ENCODE assay signal across 8 cellular contexts in the genomic region with DNA sequence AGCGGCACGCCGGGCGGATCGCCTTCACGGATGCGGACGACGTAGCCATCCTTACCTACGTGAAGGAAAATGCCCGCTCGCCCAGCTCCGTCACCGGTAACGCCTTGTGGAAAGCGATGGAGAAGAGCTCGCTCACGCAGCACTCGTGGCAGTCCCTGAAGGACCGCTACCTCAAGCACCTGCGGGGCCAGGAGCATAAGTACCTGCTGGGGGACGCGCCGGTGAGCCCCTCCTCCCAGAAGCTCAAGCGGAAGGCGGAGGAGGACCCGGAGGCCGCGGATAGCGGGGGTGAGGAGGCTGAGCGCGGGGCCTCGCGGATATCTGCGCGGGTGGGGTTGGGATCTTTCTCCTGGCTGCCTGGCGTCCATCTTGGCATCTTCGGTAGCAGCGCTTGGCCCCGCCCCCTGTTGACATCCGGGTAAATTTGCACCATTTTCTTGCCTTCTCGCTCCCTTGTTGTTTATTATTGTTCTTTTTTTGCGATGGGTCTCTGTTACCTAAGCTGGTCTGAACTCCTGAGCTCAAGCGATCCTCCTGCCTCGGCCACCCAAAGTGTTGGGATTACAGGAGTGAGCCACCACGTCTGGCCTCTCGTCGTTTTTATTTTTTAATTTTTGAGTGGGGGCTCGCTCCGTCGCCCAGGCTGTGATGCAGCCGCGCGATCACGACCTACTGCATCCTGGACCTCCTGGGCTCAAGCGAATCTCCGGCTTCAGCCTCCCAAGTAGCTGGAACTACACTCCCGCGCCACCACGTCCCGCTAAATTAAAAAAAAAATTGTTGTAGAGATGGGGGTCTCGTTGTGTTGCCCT. TPM values are rescaled to one million over a fixed set of nuclear protein-coding genes. Genes with fewer than 3 reads are reported as not detected.
A peak's percentile ranks its signal among the peaks of the same experiment; 100 is the strongest.
DNase-seq lines count a peak whose midpoint lies in the region; ATAC-seq and TF ChIP-seq lines count a peak whose summit lies in the region.

No MANE protein-coding gene starts in this region.

- ATAC-seq in GM19025 (IDR thresholded peaks at IDR 0.05; ENCODE audit: low read depth, unreplicated experiment) (peak; percentile 20), HG03196 (IDR thresholded peaks at IDR 0.05; ENCODE audit: unreplicated experiment) (peak; percentile 25)

- peak overlapping the region; percentile 55 to 95 for H3K9ac ChIP-seq in liver (ENCODE audit: low read depth in 1 of 2, low read length in 2 of 2)

- peaks cover 47% of the 10 kb centered on the region for H3K4me1 Mint-ChIP-seq in dendritic cell treated with granulocyte-macrophage colony-stimulating factor and Interleukin-4, amounts not matched to agents 40 ng/mL and 50 ng/mL, for 4 days (ENCODE audit: low read depth)

- DNase-seq in AG20443 (ENCODE audit: low spot score) (peak; percentile 84), NCI-H524 treated with DMSO at 0.1 percent for 48 hours (lab: John Stamatoyannopoulos, UW) (peak; percentile 50)
- peak; percentile 88 for DNase-seq in activated CD4-positive, alpha-beta T cell treated with anti-CD3 and anti-CD28 coated beads, Interleukin-2, amount 50 U/mL, for 1 hour
- DNase-seq in stimulated activated CD4-positive, alpha-beta T cell treated with anti-CD3 and anti-CD28 coated beads, Interleukin-4, amount 100 ng/mL, for 1 hour, result peak; percentile 88

- H3K27me3 ChIP-seq in liver (ENCODE audit: control insufficient read depth in 4 of 4, insufficient read depth in 4 of 4, low read length in 3 of 4), result no peaks in the 10 kb centered on the region

- intact Hi-C loops in dendritic cell treated with granulocyte-macrophage colony-stimulating factor and Interleukin-4, amounts not matched to agents 40 ng/mL and 50 ng/mL, for 4 days (cut with micrococcal nuclease), result loop anchor here (1.0 to 5.0 kb wide), 3 partner anchors 81 to 1544 kb away; a partner anchor contains a TSS

- H3K36me3 Mint-ChIP-seq in dendritic cell treated with granulocyte-macrophage colony-stimulating factor and Interleukin-4, amounts not matched to agents 40 ng/mL and 50 ng/mL, for 4 days (ENCODE audit: low read depth), result peaks cover 60% of the 10 kb centered on the region

- H3K4me1 ChIP-seq in liver (ENCODE audit: control insufficient read depth in 4 of 4, insufficient read depth in 4 of 4, low read length in 3 of 4), result peaks cover 9 to 56% (median 35%) of the 10 kb centered on the region in 4 donors

- peak; percentile 2 for TF ChIP-seq CTCF in liver (IDR thresholded peaks at IDR 0.05; ENCODE audit: low read depth, low read length, missing input control)

- H3K9me3 ChIP-seq in liver (ENCODE audit: control insufficient read depth in 4 of 4, low read length in 3 of 4), result no peaks in the 10 kb centered on the region

- H3K27ac Mint-ChIP-seq in dendritic cell treated with granulocyte-macrophage colony-stimulating factor and Interleukin-4, amounts not matched to agents 40 ng/mL and 50 ng/mL, for 4 days, result peak overlapping the region; percentile 96

- H3K36me3 ChIP-seq in liver (ENCODE audit: control insufficient read depth in 4 of 4, insufficient read depth in 3 of 4, low read depth in 1 of 4, low read length in 3 of 4), result peaks cover 0 to 9% (median 2%) of the 10 kb centered on the region in 4 donors

- peak overlapping the region; percentile 98 for H3K4me3 Mint-ChIP-seq in dendritic cell treated with granulocyte-macrophage colony-stimulating factor and Interleukin-4, amounts not matched to agents 40 ng/mL and 50 ng/mL, for 4 days

- peak overlapping the region; percentile 89 to 100 (median 100) for H3K4me3 ChIP-seq in liver (ENCODE audit: low read depth in 1 of 3, low read length in 3 of 3)

- H3K27ac ChIP-seq in liver (ENCODE audit: low read depth in 1 of 2, low read length in 2 of 2), result peak overlapping the region; percentile 87 to 91

- TF ChIP-seq RAD21 in liver (IDR thresholded peaks at IDR 0.05), result no peak

- H3K27me3 Mint-ChIP-seq in dendritic cell treated with granulocyte-macrophage colony-stimulating factor and Interleukin-4, amounts not matched to agents 40 ng/mL and 50 ng/mL, for 4 days, result no peaks in the 10 kb centered on the region

- no peaks in the 10 kb centered on the region for H3K9me3 Mint-ChIP-seq in dendritic cell treated with granulocyte-macrophage colony-stimulating factor and Interleukin-4, amounts not matched to agents 40 ng/mL and 50 ng/mL, for 4 days

- under 1% methylated on average over 62 of the region's 62 CpGs for WGBS in liver

TF ChIP-seq in liver, 16 proteins besides CTCF, POLR2A, EP300 and RAD21:
- TF ChIP-seq, protein P1, sequence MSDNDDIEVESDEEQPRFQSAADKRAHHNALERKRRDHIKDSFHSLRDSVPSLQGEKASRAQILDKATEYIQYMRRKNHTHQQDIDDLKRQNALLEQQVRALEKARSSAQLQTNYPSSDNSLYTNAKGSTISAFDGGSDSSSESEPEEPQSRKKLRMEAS (IDR thresholded peaks at IDR 0.05), result no peak
- TF ChIP-seq SP1 (IDR thresholded peaks at IDR 0.05), result no peak
- TF ChIP-seq JUND (IDR thresholded peaks at IDR 0.05), result no peak
- no peak for TF ChIP-seq HNF4A (conservative IDR thresholded peaks at IDR 0.05)
- TF ChIP-seq TAF1 (conservative IDR thresholded peaks at IDR 0.05), result no peak
- TF ChIP-seq, protein P2, sequence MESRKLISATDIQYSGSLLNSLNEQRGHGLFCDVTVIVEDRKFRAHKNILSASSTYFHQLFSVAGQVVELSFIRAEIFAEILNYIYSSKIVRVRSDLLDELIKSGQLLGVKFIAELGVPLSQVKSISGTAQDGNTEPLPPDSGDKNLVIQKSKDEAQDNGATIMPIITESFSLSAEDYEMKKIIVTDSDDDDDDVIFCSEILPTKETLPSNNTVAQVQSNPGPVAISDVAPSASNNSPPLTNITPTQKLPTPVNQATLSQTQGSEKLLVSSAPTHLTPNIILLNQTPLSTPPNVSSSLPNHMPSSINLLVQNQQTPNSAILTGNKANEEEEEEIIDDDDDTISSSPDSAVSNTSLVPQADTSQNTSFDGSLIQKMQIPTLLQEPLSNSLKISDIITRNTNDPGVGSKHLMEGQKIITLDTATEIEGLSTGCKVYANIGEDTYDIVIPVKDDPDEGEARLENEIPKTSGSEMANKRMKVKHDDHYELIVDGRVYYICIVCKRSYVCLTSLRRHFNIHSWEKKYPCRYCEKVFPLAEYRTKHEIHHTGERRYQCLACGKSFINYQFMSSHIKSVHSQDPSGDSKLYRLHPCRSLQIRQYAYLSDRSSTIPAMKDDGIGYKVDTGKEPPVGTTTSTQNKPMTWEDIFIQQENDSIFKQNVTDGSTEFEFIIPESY (IDR thresholded peaks at IDR 0.05), result no peak
- TF ChIP-seq YY1 (IDR thresholded peaks at IDR 0.05), result peak; percentile 98
- TF ChIP-seq EGR1 (IDR thresholded peaks at IDR 0.05; ENCODE audit: low read depth in 2 of 2), result no peak
- peak in 1 of 2 donors; percentile 50 for TF ChIP-seq GABPA (IDR thresholded peaks at IDR 0.05 in 1 of 2, conservative IDR thresholded peaks at IDR 0.05 in 1 of 2)
- TF ChIP-seq FOXA1 (IDR thresholded peaks at IDR 0.05), result no peak
- TF ChIP-seq FOXA2 (IDR thresholded peaks at IDR 0.05), result peak; percentile 17
- no peak for TF ChIP-seq RXRA (IDR thresholded peaks at IDR 0.05)
TF ChIP-seq in liver: peak in this region for 3.

RNA-seq across cellular contexts. Expression of a gene that starts 0.9 kb away (rescaled TPM):
- total RNA-seq in liver, result 10 to 100 TPM; 23.7 to 69.5 TPM
- 10 to 100 TPM; 21.7 to 22.8 TPM for polyA plus RNA-seq in liver

RNA-seq across cellular contexts. Expression of a gene that starts 1.0 kb away (rescaled TPM):
- 10 to 100 TPM; 54.6 to 65.5 TPM for total RNA-seq in liver
- 10 to 100 TPM; 47.3 to 49.9 TPM for polyA plus RNA-seq in liver

RNA-seq across cellular contexts. Expression of a gene that starts 25.4 kb away (rescaled TPM):
- 10 to 100 TPM; 22.6 to 42.3 TPM for total RNA-seq in liver
- 10 to 100 TPM; 13.2 to 14.3 TPM for polyA plus RNA-seq in liver

RNA-seq across cellular contexts. Expression of a gene that starts 28.3 kb away (rescaled TPM):
- total RNA-seq in liver, result not detected
- not detected for polyA plus RNA-seq in liver

RNA-seq across cellular contexts. Expression of a gene that starts 52.8 kb away (rescaled TPM):
- under 1 TPM in 1 of 2 donors, not detected in 1; 0.42 TPM for total RNA-seq in liver
- not detected for polyA plus RNA-seq in liver

Comparison
In these comparisons a context has a peak if more than half of its experiments do, and no peak if none do; other contexts are left out.
1. Peak in every context shown above with its lines: DNase-seq, ATAC-seq, H3K4me3 ChIP-seq and H3K27ac ChIP-seq.